In the genomic region with DNA sequence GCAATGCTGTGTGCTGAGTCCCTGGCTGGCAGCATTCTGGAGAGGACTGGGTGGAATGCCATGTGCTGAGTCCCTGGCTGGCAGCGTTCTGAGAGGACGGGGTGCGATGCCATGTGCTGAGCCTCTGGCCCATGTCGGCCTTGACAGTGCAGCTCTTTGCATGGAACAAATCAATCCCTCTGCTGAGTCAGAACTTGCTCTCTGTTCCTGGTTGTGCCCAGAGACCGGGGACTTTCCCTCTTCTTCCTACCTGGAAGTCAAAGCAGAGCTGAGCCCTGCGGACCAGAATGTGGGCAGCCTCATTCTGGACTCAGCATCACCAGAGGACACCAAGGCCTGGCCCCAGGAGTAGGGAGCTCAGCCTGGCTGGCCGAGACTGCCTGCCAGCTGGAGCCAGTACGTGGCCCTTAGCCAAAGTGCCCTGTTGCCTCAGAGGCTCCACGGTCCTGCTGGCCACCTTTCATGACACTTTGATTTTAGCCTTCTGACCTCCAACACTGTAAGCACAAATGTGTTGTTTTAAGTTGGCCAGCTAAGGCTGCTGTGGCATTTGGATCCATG, we compare ENCODE assay signal across 11 cellular contexts. TPM values are rescaled to one million over a fixed set of nuclear protein-coding genes. Genes with fewer than 3 reads are reported as not detected.
"Had no signal": no experiment of that assay in that cellular context is flagged by ENCODE, and none has a peak within 500 bp of the region (broad histone marks: within the 10 kb centered on the region; RNA-seq: fewer than 3 reads in every experiment).

No MANE protein-coding gene starts in this region.

RNA-seq across cellular contexts. Expression of a gene that starts 2.4 kb away (rescaled TPM):
- total RNA-seq: cardiac septum, dermis blood vessel endothelial cell, esophagus muscularis mucosa, fibroblast of villous mesenchyme, hepatocyte, lower lobe of right lung, mesothelial cell of epicardium, occipital lobe, prostate gland, sigmoid colon, urinary bladder had no signal
- polyA plus RNA-seq: hepatocyte, urinary bladder had no signal
